In genomic region chr5:83487155-83487554, GRCh38 we compare ENCODE assay signal across 26 cellular contexts. TPM values are rescaled to one million over a fixed set of nuclear protein-coding genes. Genes with fewer than 3 reads are reported as not detected.
DNase-seq lines count a peak whose midpoint lies in the region; ATAC-seq and TF ChIP-seq lines count a peak whose summit lies in the region.
"Had no signal": no experiment of that assay in that cellular context is flagged by ENCODE, and none has a peak within 500 bp of the region (broad histone marks: within the 10 kb centered on the region; RNA-seq: fewer than 3 reads in every experiment).

No MANE protein-coding gene starts in this region.

- no peak overlapping the region for H2BK12ac ChIP-seq in mesenchymal stem cell (ENCODE audit: low read length in 2 of 2)

- no peak for TF ChIP-seq EP300 in transverse colon (IDR thresholded peaks at IDR 0.05; ENCODE audit: low read depth)

- in situ Hi-C loops in transverse colon (cut with MboI; ENCODE audit: low pct_ligation_motif_present in 1 of 4, low pct_unique_long_range_greater_than_20kb in 1 of 4, low sequenced_read_pairs in 3 of 4) = no loop called here

- H4K8ac ChIP-seq in mesenchymal stem cell (ENCODE audit: low read length) = no peak overlapping the region

- no peak for ATAC-seq in heart right ventricle
- peak; percentile 37; the same call in 2 of the 3 replicates for ATAC-seq in SK-N-SH treated with all-trans-retinoic acid at 6 μM for 48 hours
- ATAC-seq: HCT116, PC-3, Right ventricle myocardium inferior had no signal

- H3K18ac ChIP-seq in mesenchymal stem cell (ENCODE audit: low read depth in 1 of 2, low read length in 2 of 2) = no peak overlapping the region

- no peak overlapping the region for H2BK15ac ChIP-seq in mesenchymal stem cell (ENCODE audit: low read depth, poor library complexity, severe bottlenecking)

- peak overlapping the region; percentile 6 for H3K9ac ChIP-seq in mesenchymal stem cell (ENCODE audit: low read length)
- no peak overlapping the region for H3K9ac ChIP-seq in smooth muscle cell (ENCODE audit: low read depth)
- H3K9ac ChIP-seq: BLaER1 treated with 17β-estradiol and CSF1 and Interleukin-3, amounts not matched to agents 10 nM and 100 nM had no signal

- H3K14ac ChIP-seq in mesenchymal stem cell (ENCODE audit: low read length in 2 of 2) = no peak overlapping the region

- H3K9me3 ChIP-seq in cardiac muscle cell (ENCODE audit: low read depth) (no peaks in the 10 kb centered on the region), heart right ventricle (no peaks in the 10 kb centered on the region), mesenchymal stem cell (ENCODE audit: control insufficient read depth, low read length) (no peaks in the 10 kb centered on the region), smooth muscle cell (replicated peaks; ENCODE audit: low read depth) (no peaks in the 10 kb centered on the region), transverse colon (no peaks in the 10 kb centered on the region)
- H3K9me3 ChIP-seq: BLaER1 treated with 17β-estradiol and CSF1 and Interleukin-3, amounts not matched to agents 10 nM and 100 nM; SJCRH30 had no signal

- peaks cover 11% of the 10 kb centered on the region for H3K79me1 ChIP-seq in mesenchymal stem cell (replicated peaks; ENCODE audit: low read length, poor library complexity, severe bottlenecking)

- DNase-seq in cardiac muscle cell (ENCODE audit: low read depth in 1 of 2, low spot score in 1 of 2) (no peak), heart right ventricle (no peak), mesenchymal stem cell (no peak), smooth muscle cell (lab: John Stamatoyannopoulos, UW; ENCODE audit: unreplicated experiment) (no peak), transverse colon (no peak), NCI-H524 (lab: John Stamatoyannopoulos, UW) (no peak)
- no peak for DNase-seq in stimulated activated CD4-positive, alpha-beta T cell treated with anti-CD3 and anti-CD28 coated beads, Interleukin-2, amount 100 ng/mL, for 24 hours
- DNase-seq: 8988T; CD4-positive, alpha-beta T cell; DMS53; GOT3; Karpas-422; NCI-H1092; NCI-H1417 treated with DMSO at 0.1 percent for 48 hours; NCI-H187 treated with DMSO at 0.1 percent for 48 hours; NCI-H2171 treated with DMSO at 0.1 percent for 48 hours; NCI-H526; NCI-H82; NK-92 treated with Interleukin-12 subunit alpha and Interleukin-12 subunit beta, amount 100 ng/mL, for 24 hours; PC-3; SJCRH30 had no signal

- no peak overlapping the region for H2AK5ac ChIP-seq in mesenchymal stem cell (ENCODE audit: low read length, severe bottlenecking)

- TF ChIP-seq CTCF in cardiac muscle cell (IDR thresholded peaks at IDR 0.05; ENCODE audit: low read depth, low read length) (no peak), heart right ventricle (IDR thresholded peaks at IDR 0.05) (no peak), smooth muscle cell (IDR thresholded peaks at IDR 0.05; ENCODE audit: borderline replicate concordance, insufficient read depth, poor library complexity, severe bottlenecking) (no peak), transverse colon (IDR thresholded peaks at IDR 0.05) (no peak)

- H2BK5ac ChIP-seq in mesenchymal stem cell (ENCODE audit: low read depth, low read length, poor library complexity, severe bottlenecking) = no peak overlapping the region

- H3K4me1 ChIP-seq in cardiac muscle cell (ENCODE audit: low read depth) = peaks cover 12% of the 10 kb centered on the region
- H3K4me1 ChIP-seq in heart right ventricle = no peaks in the 10 kb centered on the region
- peaks cover 2% of the 10 kb centered on the region for H3K4me1 ChIP-seq in mesenchymal stem cell (ENCODE audit: control insufficient read depth, insufficient read depth, low read depth, low read length)
- H3K4me1 ChIP-seq in smooth muscle cell (ENCODE audit: low read depth) = peaks cover 46% of the 10 kb centered on the region
- no peaks in the 10 kb centered on the region for H3K4me1 ChIP-seq in transverse colon
- H3K4me1 ChIP-seq: BLaER1 treated with 17β-estradiol and CSF1 and Interleukin-3, amounts not matched to agents 10 nM and 100 nM had no signal

- no peak overlapping the region for H2BK120ac ChIP-seq in mesenchymal stem cell (ENCODE audit: low read depth, low read length)

- no peak overlapping the region for H3K4me2 ChIP-seq in mesenchymal stem cell (ENCODE audit: low read length, poor library complexity, severe bottlenecking)
- H3K4me2 ChIP-seq in smooth muscle cell = peak overlapping the region; percentile 70
- H3K4me2 ChIP-seq: BLaER1 treated with 17β-estradiol and CSF1 and Interleukin-3, amounts not matched to agents 10 nM and 100 nM had no signal

- peaks cover 71% of the 10 kb centered on the region for H3K36me3 ChIP-seq in cardiac muscle cell
- H3K36me3 ChIP-seq in heart right ventricle = peaks cover 0 to 91% (median 0%) of the 10 kb centered on the region in 9 donors
- H3K36me3 ChIP-seq in mesenchymal stem cell (ENCODE audit: control insufficient read depth in 1 of 2, insufficient read depth in 2 of 2, low read depth in 1 of 2, low read length in 2 of 2) = peaks cover 10 to 98% of the 10 kb centered on the region in 2 experiments
- H3K36me3 ChIP-seq in smooth muscle cell (ENCODE audit: low read depth) = peaks cover 39% of the 10 kb centered on the region
- no peaks in the 10 kb centered on the region for H3K36me3 ChIP-seq in transverse colon
- H3K36me3 ChIP-seq: BLaER1 treated with 17β-estradiol and CSF1 and Interleukin-3, amounts not matched to agents 10 nM and 100 nM had no signal

- H4K91ac ChIP-seq in mesenchymal stem cell (ENCODE audit: low read length) = no peak overlapping the region

- H2AFZ ChIP-seq in mesenchymal stem cell (ENCODE audit: low read depth, low read length) = no peak overlapping the region
- H2AFZ ChIP-seq in smooth muscle cell (ENCODE audit: low read depth) = no peak overlapping the region

- peaks cover 57% of the 10 kb centered on the region for H3F3A ChIP-seq in smooth muscle cell (ENCODE audit: low read depth)

- peaks cover 100% of the 10 kb centered on the region for H3K79me2 ChIP-seq in smooth muscle cell (ENCODE audit: low read depth)

- TF ChIP-seq POLR2A in transverse colon (IDR thresholded peaks at IDR 0.05) = no peak

- intact Hi-C loops in heart right ventricle (cut with DNase I) (no loop called here), transverse colon (cut with DNase I; ENCODE audit: low total_unique reads) (no loop called here)

- H3K27ac ChIP-seq in cardiac muscle cell (peak overlapping the region; percentile 56), heart right ventricle (no peak overlapping the region), mesenchymal stem cell (ENCODE audit: low read length, poor library complexity, severe bottlenecking) (peak overlapping the region; percentile 67), smooth muscle cell (ENCODE audit: low read depth) (peak overlapping the region; percentile 91), transverse colon (no peak overlapping the region)
- H3K27ac ChIP-seq: BLaER1 treated with 17β-estradiol and CSF1 and Interleukin-3, amounts not matched to agents 10 nM and 100 nM; HL-60; SJCRH30 had no signal

- no peak overlapping the region for H3K23ac ChIP-seq in mesenchymal stem cell (ENCODE audit: low read length in 2 of 2)

- H4K20me1 ChIP-seq in smooth muscle cell (ENCODE audit: low read depth) = peaks cover 100% of the 10 kb centered on the region
- H4K20me1 ChIP-seq: BLaER1 treated with 17β-estradiol and CSF1 and Interleukin-3, amounts not matched to agents 10 nM and 100 nM had no signal

- 67 to 83% methylated on average over 1 of the region's 1 CpG for WGBS in heart right ventricle, 2 donors
- WGBS in mesenchymal stem cell = 70% methylated on average over 1 of the region's 1 CpG
- WGBS in smooth muscle cell (ENCODE audit: low lambda C conversion rate) = 72% methylated on average over 1 of the region's 1 CpG
- 66 to 70% methylated on average over 1 of the region's 1 CpG for WGBS in transverse colon (ENCODE audit: low coverage in 1 of 2), 2 donors

- H3K4me3 ChIP-seq in cardiac muscle cell = no peak overlapping the region
- no peak overlapping the region for H3K4me3 ChIP-seq in heart right ventricle
- H3K4me3 ChIP-seq in mesenchymal stem cell (ENCODE audit: insufficient read depth in 1 of 2, low read depth in 1 of 2, low read length in 2 of 2) = no peak overlapping the region
- no peak overlapping the region for H3K4me3 ChIP-seq in smooth muscle cell
- no peak overlapping the region for H3K4me3 ChIP-seq in transverse colon
- H3K4me3 ChIP-seq: BLaER1 treated with 17β-estradiol and CSF1 and Interleukin-3, amounts not matched to agents 10 nM and 100 nM; SJCRH30 had no signal

- no peak overlapping the region for H3K4ac ChIP-seq in mesenchymal stem cell (ENCODE audit: low read depth in 1 of 2, low read length in 2 of 2)

- no peaks in the 10 kb centered on the region for H3K27me3 ChIP-seq in cardiac muscle cell
- no peaks in the 10 kb centered on the region for H3K27me3 ChIP-seq in heart right ventricle
- no peaks in the 10 kb centered on the region for H3K27me3 ChIP-seq in mesenchymal stem cell (ENCODE audit: control insufficient read depth in 1 of 2, insufficient read depth in 1 of 2, low read length in 2 of 2)
- no peaks in the 10 kb centered on the region for H3K27me3 ChIP-seq in smooth muscle cell (ENCODE audit: low read depth)
- H3K27me3 ChIP-seq in transverse colon = no peaks in the 10 kb centered on the region
- H3K27me3 ChIP-seq: BLaER1 treated with 17β-estradiol and CSF1 and Interleukin-3, amounts not matched to agents 10 nM and 100 nM; SJCRH30 had no signal

TF ChIP-seq in SK-N-SH treated with all-trans-retinoic acid at 6 μM for 48 hours, 23 proteins besides CTCF, POLR2A, EP300 and RAD21 (continues in another document):
- TF ChIP-seq, protein P1, sequence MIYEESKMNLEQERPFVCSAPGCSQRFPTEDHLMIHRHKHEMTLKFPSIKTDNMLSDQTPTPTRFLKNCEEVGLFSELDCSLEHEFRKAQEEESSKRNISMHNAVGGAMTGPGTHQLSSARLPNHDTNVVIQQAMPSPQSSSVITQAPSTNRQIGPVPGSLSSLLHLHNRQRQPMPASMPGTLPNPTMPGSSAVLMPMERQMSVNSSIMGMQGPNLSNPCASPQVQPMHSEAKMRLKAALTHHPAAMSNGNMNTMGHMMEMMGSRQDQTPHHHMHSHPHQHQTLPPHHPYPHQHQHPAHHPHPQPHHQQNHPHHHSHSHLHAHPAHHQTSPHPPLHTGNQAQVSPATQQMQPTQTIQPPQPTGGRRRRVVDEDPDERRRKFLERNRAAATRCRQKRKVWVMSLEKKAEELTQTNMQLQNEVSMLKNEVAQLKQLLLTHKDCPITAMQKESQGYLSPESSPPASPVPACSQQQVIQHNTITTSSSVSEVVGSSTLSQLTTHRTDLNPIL (CRISPR knock-in tag; IDR thresholded peaks at IDR 0.05; ENCODE audit: low read depth) = 0 out of 2 replicates have a peak, but pooled peaks have one; percentile 21

RNA-seq across cellular contexts. Expression of gene VCAN, which starts 15.6 kb away (rescaled TPM):
- 414 and 618 TPM in 2 replicates for total RNA-seq in cardiac muscle cell
- polyA plus RNA-seq in cardiac muscle cell = 184 and 273 TPM in 2 replicates
- 10 to 100 TPM; 10.6 to 93.7 (median 26.3) TPM for total RNA-seq in heart right ventricle
- polyA plus RNA-seq in heart right ventricle = 10 to 100 TPM; 14.9 to 28.3 TPM
- polyA plus RNA-seq in mesenchymal stem cell (2013, experiment 1 of 2) = 102 TPM
- polyA plus RNA-seq in mesenchymal stem cell (2013, experiment 2 of 2) = 96.6 TPM
- 2,724 and 3,065 TPM in 2 replicates for total RNA-seq in smooth muscle cell
- polyA plus RNA-seq in smooth muscle cell = 551 and 702 TPM in 2 replicates
- total RNA-seq in transverse colon = 10 to 100 TPM in 2 of 4 donors, 1 to 10 TPM in 2; 9.4 to 49.2 (median 10.9) TPM

Comparison
In these comparisons a context has a peak if more than half of its experiments do, and no peak if none do; other contexts are left out.
1. H3K27ac ChIP-seq: peak in cardiac muscle cell (single experiment), mesenchymal stem cell (single experiment) and smooth muscle cell (single experiment); none in heart right ventricle (0 of 10) and transverse colon (0 of 4).